In the genomic region with DNA sequence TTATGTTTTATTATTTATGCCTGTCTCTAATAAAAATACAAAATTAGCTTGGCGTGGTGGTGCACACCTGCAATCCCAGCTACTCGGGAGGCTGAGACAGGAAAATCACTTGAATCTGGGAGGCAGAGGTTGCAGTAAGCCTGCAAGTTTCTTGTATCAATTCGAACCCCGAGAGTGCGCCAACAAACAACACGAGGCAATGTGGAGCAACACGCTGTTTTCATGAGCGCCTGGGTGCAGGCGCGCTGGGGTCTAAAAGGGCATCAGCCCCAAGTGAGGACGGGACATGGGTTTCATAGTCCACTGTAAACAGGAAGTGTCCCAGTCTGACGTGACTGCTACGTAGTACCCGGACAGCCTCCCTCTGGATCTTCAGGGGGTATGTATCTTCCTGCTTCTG, we compare ENCODE assay signal across 21 cellular contexts.
DNase-seq lines count a peak whose midpoint lies in the region; ATAC-seq and TF ChIP-seq lines count a peak whose summit lies in the region.
"Had no signal": no experiment of that assay in that cellular context is flagged by ENCODE, and none has a peak within 500 bp of the region (broad histone marks: within the 10 kb centered on the region; RNA-seq: fewer than 3 reads in every experiment).

No MANE protein-coding gene starts in this region.

- DNase-seq in SK-N-SH, result no peak
- DNase-seq in GM23338 (ENCODE audit: low spot score), result peak; percentile 1
- DNase-seq in chondrocyte (ENCODE audit: low spot score), result peak; percentile 32
- no peak for DNase-seq in substantia nigra (lab: John Stamatoyannopoulos, UW)
- no peak for DNase-seq in activated naive CD4-positive, alpha-beta T cell treated with anti-CD3 and anti-CD28 coated beads, Interleukin-2, amount 50 U/mL, for 72 hours (ENCODE audit: low spot score in 2 of 2)
- DNase-seq in activated CD4-positive, alpha-beta memory T cell treated with anti-CD3 and anti-CD28 coated beads for 36 hours, result no peak
- DNase-seq: Caco-2; CD4-positive, CD25-positive, alpha-beta regulatory T cell; CD8-positive, alpha-beta T cell; DMS153; DND-41; EL; GF-D8; GM23248; HFFc6 had no signal

- H3K27ac ChIP-seq in SK-N-SH (ENCODE audit: low read depth in 2 of 2, low read length in 1 of 2) (no peak overlapping the region), GM23338 (ENCODE audit: low read depth) (no peak overlapping the region), substantia nigra (ENCODE audit: low read depth, low read length, poor library complexity, severe bottlenecking) (no peak overlapping the region)
- H3K27ac ChIP-seq: 22Rv1, BLaER1, C4-2B, GM23248 had no signal

- CTCF ChIA-PET in SK-N-SH (lab: Yijun Ruan, JAX), result no interaction called here
- CTCF ChIA-PET in activated CD4-positive, alpha-beta memory T cell treated with anti-CD3 and anti-CD28 coated beads for 36 hours (lab: Charles Lee), result no interaction called here

- peaks cover 1% of the 10 kb centered on the region for H3K27me3 Mint-ChIP-seq in GM23338 (ENCODE audit: insufficient read depth, low read depth, poor library complexity)
- no peaks in the 10 kb centered on the region for H3K27me3 Mint-ChIP-seq in chondrocyte (ENCODE audit: low read depth)
- H3K27me3 Mint-ChIP-seq in activated CD4-positive, alpha-beta memory T cell treated with anti-CD3 and anti-CD28 coated beads for 36 hours, result no peaks in the 10 kb centered on the region
- H3K27me3 Mint-ChIP-seq: B cell; CD4-positive, CD25-positive, alpha-beta regulatory T cell had no signal

- POLR2A ChIA-PET in SK-N-SH (lab: Yijun Ruan, JAX), result no interaction called here
- POLR2A ChIA-PET in activated CD4-positive, alpha-beta memory T cell treated with anti-CD3 and anti-CD28 coated beads for 36 hours (lab: Charles Lee), result no interaction called here

- no peak overlapping the region; the same call in 1 of the 2 replicates for H3K27ac Mint-ChIP-seq in GM23338
- no peak overlapping the region for H3K27ac Mint-ChIP-seq in chondrocyte (ENCODE audit: unreplicated experiment)
- H3K27ac Mint-ChIP-seq in activated naive CD4-positive, alpha-beta T cell treated with anti-CD3 and anti-CD28 coated beads, Interleukin-2, amount 50 U/mL, for 72 hours, result no peak overlapping the region
- H3K27ac Mint-ChIP-seq in activated CD4-positive, alpha-beta memory T cell treated with anti-CD3 and anti-CD28 coated beads for 36 hours, result no peak overlapping the region
- H3K27ac Mint-ChIP-seq: B cell; CD4-positive, CD25-positive, alpha-beta regulatory T cell; CD8-positive, alpha-beta T cell; HFFc6 had no signal

- no peak for TF ChIP-seq RAD21 in SK-N-SH (IDR thresholded peaks at IDR 0.05; ENCODE audit: low read length)

- no peak overlapping the region for H3K9ac ChIP-seq in SK-N-SH
- H3K9ac ChIP-seq: BLaER1, GM23248 had no signal

- H3K36me3 ChIP-seq in SK-N-SH (replicated peaks in 1 of 2; ENCODE audit: control insufficient read depth in 1 of 2, insufficient read depth in 2 of 2, low read length in 1 of 2) (no peaks in the 10 kb centered on the region), GM23338 (ENCODE audit: insufficient read depth) (no peaks in the 10 kb centered on the region)
- H3K36me3 ChIP-seq: BLaER1, HAP-1 had no signal

- H3K36me3 Mint-ChIP-seq in GM23338 (ENCODE audit: low read depth) (no peaks in the 10 kb centered on the region), chondrocyte (ENCODE audit: low read depth) (no peaks in the 10 kb centered on the region)
- H3K36me3 Mint-ChIP-seq in activated naive CD4-positive, alpha-beta T cell treated with anti-CD3 and anti-CD28 coated beads, Interleukin-2, amount 50 U/mL, for 72 hours, result no peaks in the 10 kb centered on the region
- no peaks in the 10 kb centered on the region for H3K36me3 Mint-ChIP-seq in activated CD4-positive, alpha-beta memory T cell treated with anti-CD3 and anti-CD28 coated beads for 36 hours
- H3K36me3 Mint-ChIP-seq: CD4-positive, CD25-positive, alpha-beta regulatory T cell; CD8-positive, alpha-beta T cell had no signal

- intact Hi-C loops in activated CD4-positive, alpha-beta memory T cell treated with anti-CD3 and anti-CD28 coated beads for 36 hours (cut with micrococcal nuclease), result no loop called here

- no peak for TF ChIP-seq EP300 in SK-N-SH (IDR thresholded peaks at IDR 0.05; ENCODE audit: borderline replicate concordance in 1 of 2, low read depth in 1 of 2, low read length in 1 of 2)

- 46% methylated on average over 9 of the region's 14 CpGs for WGBS in SK-N-SH (ENCODE audit: low lambda C conversion rate)

- no peak overlapping the region for H3K4me3 Mint-ChIP-seq in GM23338
- H3K4me3 Mint-ChIP-seq in chondrocyte (ENCODE audit: unreplicated experiment), result no peak overlapping the region
- H3K4me3 Mint-ChIP-seq in activated CD4-positive, alpha-beta memory T cell treated with anti-CD3 and anti-CD28 coated beads for 36 hours, result no peak overlapping the region
- H3K4me3 Mint-ChIP-seq: B cell; CD4-positive, CD25-positive, alpha-beta regulatory T cell; CD8-positive, alpha-beta T cell; HFFc6 had no signal

- H3K4me2 ChIP-seq in SK-N-SH (no peak overlapping the region), GM23338 (no peak overlapping the region)
- H3K4me2 ChIP-seq: BLaER1 had no signal

- H3K27me3 ChIP-seq in SK-N-SH (ENCODE audit: insufficient read depth), result no peaks in the 10 kb centered on the region
- no peaks in the 10 kb centered on the region for H3K27me3 ChIP-seq in GM23338 (ENCODE audit: insufficient read depth)
- H3K27me3 ChIP-seq: BLaER1 had no signal

- peak overlapping the region; percentile 20 to 47; a peak in 3 of 4 replicates for H3K4me3 ChIP-seq in SK-N-SH (ENCODE audit: low read depth in 2 of 2, low read length in 1 of 2)
- no peak overlapping the region for H3K4me3 ChIP-seq in GM23338
- H3K4me3 ChIP-seq: BLaER1, GM23248, HAP-1 had no signal

- H3K4me1 ChIP-seq in SK-N-SH (ENCODE audit: control insufficient read depth in 1 of 2, insufficient read depth in 2 of 2, low read depth in 1 of 2, low read length in 1 of 2), result no peaks in the 10 kb centered on the region
- H3K4me1 ChIP-seq in GM23338 (ENCODE audit: insufficient read depth), result no peaks in the 10 kb centered on the region
- H3K4me1 ChIP-seq: Caco-2, HAP-1 had no signal

- H3K9me3 Mint-ChIP-seq in GM23338, result no peaks in the 10 kb centered on the region
- peaks cover 3% of the 10 kb centered on the region for H3K9me3 Mint-ChIP-seq in chondrocyte (ENCODE audit: low read depth)
- peaks cover 11 to 14% of the 10 kb centered on the region in 2 donors for H3K9me3 Mint-ChIP-seq in activated naive CD4-positive, alpha-beta T cell treated with anti-CD3 and anti-CD28 coated beads, Interleukin-2, amount 50 U/mL, for 72 hours
- peaks cover 17% of the 10 kb centered on the region for H3K9me3 Mint-ChIP-seq in activated CD4-positive, alpha-beta memory T cell treated with anti-CD3 and anti-CD28 coated beads for 36 hours

- no peak for ATAC-seq in SK-N-SH treated with all-trans-retinoic acid at 6 μM for 48 hours
- no peak for ATAC-seq in GM23338
- no peak for ATAC-seq in activated naive CD4-positive, alpha-beta T cell treated with anti-CD3 and anti-CD28 coated beads, Interleukin-2, amount 50 U/mL, for 72 hours
- ATAC-seq: CD8-positive, alpha-beta T cell had no signal

- H4K20me1 ChIP-seq in SK-N-SH (ENCODE audit: insufficient read depth), result no peaks in the 10 kb centered on the region
- no peaks in the 10 kb centered on the region for H4K20me1 ChIP-seq in GM23338 (replicated peaks; ENCODE audit: insufficient read depth)
- H4K20me1 ChIP-seq: BLaER1 had no signal

- no peaks in the 10 kb centered on the region for H3K79me2 ChIP-seq in SK-N-SH (ENCODE audit: insufficient read depth)
- H3K79me2 ChIP-seq in GM23338 (replicated peaks; ENCODE audit: insufficient read depth), result no peaks in the 10 kb centered on the region

- TF ChIP-seq CTCF in SK-N-SH (IDR thresholded peaks at IDR 0.05) (no peak), GM23338 (conservative IDR thresholded peaks at IDR 0.05; ENCODE audit: low read depth in 2 of 2) (no peak), chondrocyte (IDR thresholded peaks at IDR 0.05) (no peak)

- no peak overlapping the region for H2AFZ ChIP-seq in SK-N-SH (ENCODE audit: low read depth)
- peak overlapping the region; percentile 34; the same call in 1 of the 2 replicates for H2AFZ ChIP-seq in GM23338
- H2AFZ ChIP-seq: GM23248 had no signal

- H3K4me1 Mint-ChIP-seq in GM23338 (peaks cover 2% of the 10 kb centered on the region; the same call in 1 of the 3 replicates), chondrocyte (ENCODE audit: low read depth) (no peaks in the 10 kb centered on the region)
- no peaks in the 10 kb centered on the region for H3K4me1 Mint-ChIP-seq in activated CD4-positive, alpha-beta memory T cell treated with anti-CD3 and anti-CD28 coated beads for 36 hours (ENCODE audit: low read depth)
- H3K4me1 Mint-ChIP-seq: B cell; CD4-positive, CD25-positive, alpha-beta regulatory T cell had no signal

- H3K9me2 ChIP-seq in SK-N-SH (no peaks in the 10 kb centered on the region), GM23338 (ENCODE audit: insufficient read depth) (no peaks in the 10 kb centered on the region)

- no peaks in the 10 kb centered on the region for H3K9me3 ChIP-seq in SK-N-SH
- H3K9me3 ChIP-seq: BLaER1, Caco-2, HAP-1 had no signal

- H3F3A ChIP-seq in SK-N-SH (replicated peaks; ENCODE audit: insufficient read depth) (no peaks in the 10 kb centered on the region), GM23338 (replicated peaks; ENCODE audit: low read depth) (no peaks in the 10 kb centered on the region)

TF ChIP-seq in SK-N-SH, 30 proteins besides CTCF, POLR2A, EP300 and RAD21 (continues in another document):
- TF ChIP-seq YY1 (IDR thresholded peaks at IDR 0.05; ENCODE audit: low read depth) (no peak), TCF12 (IDR thresholded peaks at IDR 0.05) (no peak)

TF ChIP-seq in SK-N-SH treated with all-trans-retinoic acid at 6 μM for 48 hours, 23 proteins besides CTCF, POLR2A, EP300 and RAD21 (continues in another document):
- TF ChIP-seq ZNF70 (CRISPR knock-in tag; IDR thresholded peaks at IDR 0.05) (no peak), ZC3H10 (CRISPR knock-in tag; IDR thresholded peaks at IDR 0.05) (no peak), ESRRG (CRISPR knock-in tag; IDR thresholded peaks at IDR 0.05) (no peak), CSDC2 (CRISPR knock-in tag; IDR thresholded peaks at IDR 0.05) (no peak), OSR1 (CRISPR knock-in tag; IDR thresholded peaks at IDR 0.05) (no peak)

TF ChIP-seq in GM23338, 12 proteins besides CTCF, POLR2A, EP300 and RAD21 (continues in another document):
- TF ChIP-seq ZNF114 (CRISPR knock-in tag; IDR thresholded peaks at IDR 0.05), result no peak
- TF ChIP-seq EZH2phosphoT487 (IDR thresholded peaks at IDR 0.05; ENCODE audit: unreplicated experiment), result no peak
- TF ChIP-seq, protein P1, sequence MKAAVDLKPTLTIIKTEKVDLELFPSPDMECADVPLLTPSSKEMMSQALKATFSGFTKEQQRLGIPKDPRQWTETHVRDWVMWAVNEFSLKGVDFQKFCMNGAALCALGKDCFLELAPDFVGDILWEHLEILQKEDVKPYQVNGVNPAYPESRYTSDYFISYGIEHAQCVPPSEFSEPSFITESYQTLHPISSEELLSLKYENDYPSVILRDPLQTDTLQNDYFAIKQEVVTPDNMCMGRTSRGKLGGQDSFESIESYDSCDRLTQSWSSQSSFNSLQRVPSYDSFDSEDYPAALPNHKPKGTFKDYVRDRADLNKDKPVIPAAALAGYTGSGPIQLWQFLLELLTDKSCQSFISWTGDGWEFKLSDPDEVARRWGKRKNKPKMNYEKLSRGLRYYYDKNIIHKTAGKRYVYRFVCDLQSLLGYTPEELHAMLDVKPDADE (IDR thresholded peaks at IDR 0.05), result no peak

Comparison
In these comparisons a context has a peak if more than half of its experiments do, and no peak if none do; other contexts are left out.
1. DNase-seq: peak in GM23338 (single experiment) and chondrocyte (single experiment); none in SK-N-SH (single experiment), substantia nigra (0 of 49), activated naive CD4-positive, alpha-beta T cell treated with anti-CD3 and anti-CD28 coated beads, Interleukin-2, amount 50 U/mL, for 72 hours (0 of 2) and activated CD4-positive, alpha-beta memory T cell treated with anti-CD3 and anti-CD28 coated beads for 36 hours (single experiment).